ENCODE assay signal across 8 cellular contexts in the genomic region with DNA sequence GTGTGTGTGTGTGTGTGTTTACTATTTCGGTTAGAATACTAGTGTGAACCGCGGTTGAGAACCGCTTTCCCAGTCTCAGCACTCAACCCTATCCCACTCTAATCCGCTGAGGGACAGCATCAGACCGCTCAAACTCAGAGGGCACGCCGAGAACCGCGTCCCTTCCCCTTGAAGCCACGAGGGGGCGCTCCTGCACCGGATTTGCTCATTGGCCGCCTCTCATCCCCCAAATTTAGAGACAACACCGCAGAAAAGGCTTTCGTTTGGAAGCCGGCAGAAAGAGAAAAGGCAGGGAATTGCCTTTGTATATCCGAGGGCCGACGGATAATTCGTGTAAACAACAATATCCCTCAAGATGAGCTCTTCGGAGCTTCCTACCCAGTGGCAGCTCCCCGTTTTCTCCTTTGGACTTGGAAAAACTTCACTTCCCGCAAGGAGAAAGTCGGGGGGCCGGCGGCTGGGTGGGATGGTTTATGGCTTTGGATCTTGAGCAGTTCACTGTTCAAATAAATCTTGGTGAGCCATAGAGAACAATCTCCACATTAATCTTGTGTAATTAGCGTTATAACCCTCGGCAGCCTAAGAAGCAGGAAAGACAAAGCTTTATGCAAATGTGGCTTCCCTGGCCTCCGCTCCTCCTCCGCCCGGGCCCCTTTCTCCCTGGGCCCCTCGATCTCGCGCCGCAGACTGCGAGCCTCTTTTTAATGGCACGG.
DNase-seq lines count a peak whose midpoint lies in the region; FAIRE-seq and TF ChIP-seq lines count a peak whose summit lies in the region.

No MANE protein-coding gene starts in this region.

- H3K36me3 ChIP-seq in osteoblast (ENCODE audit: insufficient read depth, low read length) (no peaks in the 10 kb centered on the region), tibial artery (no peaks in the 10 kb centered on the region)

- TF ChIP-seq CTCF in LNCAP (IDR thresholded peaks at IDR 0.05), result peak; percentile 99
- peak; percentile 98 for TF ChIP-seq CTCF in osteoblast (IDR thresholded peaks at IDR 0.05; ENCODE audit: extremely low read depth, low read depth, low read length)
- peak; percentile 65 to 77 for TF ChIP-seq CTCF in tibial artery (IDR thresholded peaks at IDR 0.05)

- no peak for TF ChIP-seq POLR2A in H54 (IDR thresholded peaks at IDR 0.05; ENCODE audit: low read depth, low read length)

- H3K9me3 ChIP-seq in osteoblast (ENCODE audit: low read depth, low read length), result no peaks in the 10 kb centered on the region
- no peaks in the 10 kb centered on the region for H3K9me3 ChIP-seq in tibial artery

- no peaks in the 10 kb centered on the region for H4K20me1 ChIP-seq in osteoblast (ENCODE audit: insufficient read depth, low read length)

- H3K27me3 ChIP-seq in osteoblast (ENCODE audit: insufficient read depth, low read length) (peaks cover 46% of the 10 kb centered on the region), tibial artery (peaks cover 0 to 86% of the 10 kb centered on the region in 2 donors)

- H3K4me2 ChIP-seq in osteoblast (ENCODE audit: insufficient read depth, low read length), result peak overlapping the region; percentile 91

- peak overlapping the region; percentile 85 for H2AFZ ChIP-seq in osteoblast (ENCODE audit: low read length)

- H3K4me1 ChIP-seq in osteoblast (ENCODE audit: insufficient read depth, low read length) (peaks cover 8% of the 10 kb centered on the region), tibial artery (peaks cover 0 to 34% (median 25%) of the 10 kb centered on the region in 4 donors)

- H3K27ac ChIP-seq in osteoblast (ENCODE audit: low read depth, low read length) (no peak overlapping the region), tibial artery (no peak overlapping the region)

- FAIRE-seq in H54 (lab: Jason Lieb, UNC), result no peak

- no peaks in the 10 kb centered on the region for H3K79me2 ChIP-seq in osteoblast (ENCODE audit: insufficient read depth, low read length)

- H3K4me3 ChIP-seq in osteoblast (ENCODE audit: insufficient read depth, low read length) (peak overlapping the region; percentile 69), tibial artery (peak overlapping the region; percentile 13 to 42)

- DNase-seq in ELR (ENCODE audit: low read depth) (peak; percentile 59), H54 (ENCODE audit: insufficient read length, low spot score) (peak; percentile 66), SHP77 treated with DMSO at 0.1 percent for 48 hours (lab: John Stamatoyannopoulos, UW) (peak; percentile 43), globus pallidus (ENCODE audit: low spot score) (peak; percentile 73), osteoblast (ENCODE audit: insufficient read length, low spot score, missing footprints) (peak; percentile 91), tibial artery (peak; percentile 60 to 77)
- DNase-seq in activated naive CD4-positive, alpha-beta T cell (lab: John Stamatoyannopoulos, UW), result peak; percentile 7 to 42 (median 14)

- intact Hi-C loops in tibial artery (cut with DNase I; ENCODE audit: low total_unique reads), result loop anchor here (10.0 kb wide), 1 partner anchor 1692 kb away; no protein-coding TSS in a partner anchor

Comparison
In these comparisons a context has a peak if more than half of its experiments do, and no peak if none do; other contexts are left out.
1. DNase-seq: peak in every context shown above with its lines; median percentile 91 in osteoblast; 73 in globus pallidus; 68 in tibial artery; 66 in H54; 59 in ELR; 43 in SHP77 treated with DMSO at 0.1 percent for 48 hours; 14 in activated naive CD4-positive, alpha-beta T cell.